ENCODE assay signal across 8 cellular contexts in genomic region chr5:132294728-132295504, GRCh38. TPM values are rescaled to one million over a fixed set of nuclear protein-coding genes. Genes with fewer than 3 reads are reported as not detected.
DNase-seq lines count a peak whose midpoint lies in the region; ATAC-seq and TF ChIP-seq lines count a peak whose summit lies in the region.

No MANE protein-coding gene starts in this region.

- no peaks in the 10 kb centered on the region for H3K27me3 Mint-ChIP-seq in activated T-cell treated with anti-CD3 and anti-CD28 coated beads, Interleukin-2, amount 50 U/mL, for 72 hours (ENCODE audit: low read depth)

- H3K36me3 ChIP-seq in DND-41 (ENCODE audit: insufficient read depth, low read length) (no peaks in the 10 kb centered on the region), neutrophil (no peaks in the 10 kb centered on the region), thoracic aorta (no peaks in the 10 kb centered on the region)

- no peak overlapping the region for H3K27ac ChIP-seq in DND-41 (ENCODE audit: low read length)
- H3K27ac ChIP-seq in neutrophil: peak overlapping the region; percentile 99
- peak overlapping the region; percentile 97 to 98 for H3K27ac ChIP-seq in thoracic aorta

- peak overlapping the region; percentile 84 for H3K9ac ChIP-seq in DND-41 (ENCODE audit: low read depth, low read length)

- peaks cover 38% of the 10 kb centered on the region for H3K27me3 ChIP-seq in DND-41 (ENCODE audit: insufficient read depth, low read length, poor library complexity)
- H3K27me3 ChIP-seq in neutrophil: no peaks in the 10 kb centered on the region
- no peaks in the 10 kb centered on the region for H3K27me3 ChIP-seq in thoracic aorta (replicated peaks; ENCODE audit: insufficient read depth)

- H3K9me3 ChIP-seq in DND-41 (ENCODE audit: insufficient read depth, low read length, severe bottlenecking) (no peaks in the 10 kb centered on the region), neutrophil (no peaks in the 10 kb centered on the region), thoracic aorta (no peaks in the 10 kb centered on the region)

- peaks cover 31% of the 10 kb centered on the region for H3K4me1 ChIP-seq in DND-41 (ENCODE audit: insufficient read depth, low read length)
- peaks cover 73 to 80% of the 10 kb centered on the region in 2 experiments for H3K4me1 ChIP-seq in neutrophil (ENCODE audit: control insufficient read depth in 1 of 2, insufficient read depth in 1 of 2, low read depth in 1 of 2, low read length in 1 of 2)
- H3K4me1 ChIP-seq in thoracic aorta (ENCODE audit: control insufficient read depth in 1 of 2, low read depth in 2 of 2): peaks cover 8 to 20% of the 10 kb centered on the region in 2 donors

- H3K4me1 Mint-ChIP-seq in activated T-cell treated with anti-CD3 and anti-CD28 coated beads, Interleukin-2, amount 50 U/mL, for 72 hours (ENCODE audit: low read depth): peaks cover 48% of the 10 kb centered on the region

- peak overlapping the region; percentile 92 for H3K27ac Mint-ChIP-seq in activated T-cell treated with anti-CD3 and anti-CD28 coated beads, Interleukin-2, amount 50 U/mL, for 72 hours

- ATAC-seq in DND-41 (ENCODE audit: insufficient read depth, low read depth): no peak
- ATAC-seq in HG02571 (IDR thresholded peaks at IDR 0.05; ENCODE audit: unreplicated experiment): peak; percentile 12
- ATAC-seq in activated T-cell treated with anti-CD3 and anti-CD28 coated beads, Interleukin-2, amount 50 U/mL, for 72 hours (replicated peaks in 1 of 2): peak; percentile 66 to 75
- ATAC-seq in thoracic aorta (ENCODE audit: insufficient number of reproducible peaks, low FRiP score, low read depth): no peak

- no peaks in the 10 kb centered on the region for H3K9me3 Mint-ChIP-seq in activated T-cell treated with anti-CD3 and anti-CD28 coated beads, Interleukin-2, amount 50 U/mL, for 72 hours

- H3K4me3 ChIP-seq in DND-41 (ENCODE audit: low read depth in 1 of 2, low read length in 2 of 2) (peak overlapping the region; percentile 45 to 82; a peak in 3 of 4 replicates), fibroblast of pulmonary artery (replicated peaks; ENCODE audit: low read depth, low read length) (peak overlapping the region; percentile 79), neutrophil (ENCODE audit: low read depth in 1 of 2, low read length in 1 of 2) (peak overlapping the region; percentile 83 to 84), thoracic aorta (peak overlapping the region; percentile 87)

- TF ChIP-seq CTCF in DND-41 (IDR thresholded peaks at IDR 0.05; ENCODE audit: borderline replicate concordance, extremely low read depth, low read length, poor library complexity, severe bottlenecking): no peak
- no peak for TF ChIP-seq CTCF in fibroblast of pulmonary artery (IDR thresholded peaks at IDR 0.05; ENCODE audit: low read length, missing control alignments)
- no peak for TF ChIP-seq CTCF in neutrophil (IDR thresholded peaks at IDR 0.05)
- no peak for TF ChIP-seq CTCF in thoracic aorta (IDR thresholded peaks at IDR 0.05)

- H3K36me3 Mint-ChIP-seq in activated T-cell treated with anti-CD3 and anti-CD28 coated beads, Interleukin-2, amount 50 U/mL, for 72 hours (ENCODE audit: insufficient read depth in 2 of 2): peaks cover 0 to 2% of the 10 kb centered on the region in 2 donors

- peak; percentile 48 for DNase-seq in DND-41
- peak; percentile 79 to 83 for DNase-seq in activated T-cell treated with anti-CD3 and anti-CD28 coated beads, Interleukin-2, amount 50 U/mL, for 72 hours
- peak; percentile 94 for DNase-seq in fibroblast of pulmonary artery (ENCODE audit: low read depth)
- DNase-seq in thoracic aorta (ENCODE audit: low spot score): peak; percentile 67
- no peak for DNase-seq in NCI-H1930 (lab: John Stamatoyannopoulos, UW)

- H4K20me1 ChIP-seq in DND-41 (ENCODE audit: insufficient read depth, low read length): no peaks in the 10 kb centered on the region

- H2AFZ ChIP-seq in DND-41 (ENCODE audit: low read depth, low read length): peak overlapping the region; percentile 98; the same call in 1 of the 2 replicates

- peak overlapping the region; percentile 90 to 96 for H3K4me3 Mint-ChIP-seq in activated T-cell treated with anti-CD3 and anti-CD28 coated beads, Interleukin-2, amount 50 U/mL, for 72 hours

- peak overlapping the region; percentile 98 for H3K4me2 ChIP-seq in DND-41 (ENCODE audit: insufficient read depth, low read length)

- H3K79me2 ChIP-seq in DND-41 (ENCODE audit: insufficient read depth, low read length): no peaks in the 10 kb centered on the region

TF ChIP-seq in PFSK-1, 5 proteins besides CTCF, POLR2A, EP300 and RAD21:
- TF ChIP-seq POLR2AphosphoS5 (IDR thresholded peaks at IDR 0.05; ENCODE audit: low read depth, low read length) (no peak), SIN3A (IDR thresholded peaks at IDR 0.05; ENCODE audit: borderline replicate concordance, insufficient read depth, low read length) (peak; percentile 66; the same call in 1 of the 2 replicates), FOXP2 (optimal IDR thresholded peaks at IDR 0.05; ENCODE audit: borderline replicate concordance, extremely low read depth, extremely low read length, insufficient read depth) (no peak), TAF1 (IDR thresholded peaks at IDR 0.05; ENCODE audit: borderline replicate concordance, insufficient read depth, low read length) (peak; percentile 25; the same call in 1 of the 2 replicates), REST (IDR thresholded peaks at IDR 0.05; ENCODE audit: insufficient read depth in 1 of 2, low read depth in 2 of 2, low read length in 2 of 2) (no peak)

RNA-seq across cellular contexts. Expression of gene SLC22A4, which starts 0.7 kb away (rescaled TPM):
- 1.1 TPM for polyA plus RNA-seq in PFSK-1 (2012; ENCODE audit: insufficient read length, low read depth)
- 1 to 10 TPM; 1.8 to 2.9 TPM for total RNA-seq in activated T-cell treated with anti-CD3 and anti-CD28 coated beads, Interleukin-2, amount 50 U/mL, for 72 hours
- total RNA-seq in thoracic aorta: 1 to 10 TPM in 1 of 2 donors, under 1 TPM in 1; 0.14 to 2.1 TPM

RNA-seq across cellular contexts. Expression of gene PDLIM4, which starts 37.4 kb away (rescaled TPM):
- 0.34 TPM for polyA plus RNA-seq in PFSK-1 (2012; ENCODE audit: insufficient read length, low read depth)
- total RNA-seq in activated T-cell treated with anti-CD3 and anti-CD28 coated beads, Interleukin-2, amount 50 U/mL, for 72 hours: 1 to 10 TPM in 1 of 2 donors, under 1 TPM in 1; 0.79 to 1.2 TPM
- 10 to 100 TPM; 50.6 to 81.0 TPM for total RNA-seq in thoracic aorta

Comparison
In these comparisons a context has a peak if more than half of its experiments do, and no peak if none do; other contexts are left out.
1. ATAC-seq: peak in HG02571 (single experiment) and activated T-cell treated with anti-CD3 and anti-CD28 coated beads, Interleukin-2, amount 50 U/mL, for 72 hours (2 of 2); none in DND-41 (single experiment) and thoracic aorta (single experiment).
2. DNase-seq: peak in DND-41 (single experiment), activated T-cell treated with anti-CD3 and anti-CD28 coated beads, Interleukin-2, amount 50 U/mL, for 72 hours (2 of 2), fibroblast of pulmonary artery (single experiment) and thoracic aorta (single experiment); none in NCI-H1930 (0 of 2).
3. RNA of gene PDLIM4, which starts 37.4 kb away (total RNA-seq): 50.6 to 81.0 TPM in thoracic aorta; 0.79 to 1.2 TPM in activated T-cell treated with anti-CD3 and anti-CD28 coated beads, Interleukin-2, amount 50 U/mL, for 72 hours; every median in the first group is over 10 times any median in the second.
4. Peak in every context shown above with its lines, with median percentiles within 50 percentile points of each other: H3K4me3 ChIP-seq.